1 cellular context compared by ENCODE assay signal in the genomic region with DNA sequence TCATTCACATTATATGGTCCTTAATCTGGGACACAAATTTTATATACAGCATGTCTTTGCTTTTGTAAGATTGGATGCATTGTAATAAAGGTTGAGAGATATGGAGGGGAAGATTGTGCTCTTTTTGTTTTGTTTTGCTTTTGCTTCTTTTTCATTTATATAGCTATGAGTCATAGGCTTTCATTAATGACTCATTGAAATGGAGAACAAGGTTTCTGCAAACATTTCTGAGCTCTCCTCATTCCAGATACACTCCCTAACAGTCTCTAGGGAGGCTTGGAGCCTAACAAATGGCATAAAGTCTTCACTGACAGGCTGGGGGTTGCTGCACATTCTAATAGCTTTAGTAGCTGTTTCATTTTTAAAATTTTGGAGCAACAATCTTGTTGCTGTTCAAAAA.
A peak's percentile ranks its signal among the peaks of the same experiment; 100 is the strongest.
TF ChIP-seq lines count a peak whose summit lies in the region.

No MANE protein-coding gene starts in this region.

TF ChIP-seq in HCT116, 20 proteins besides CTCF, POLR2A, EP300 and RAD21 (continued from another document):
- TF ChIP-seq TCF7L2 (IDR thresholded peaks at IDR 0.05; ENCODE audit: borderline replicate concordance, extremely low read depth, insufficient read depth, insufficient read length): no peak
- TF ChIP-seq SRF (IDR thresholded peaks at IDR 0.05; ENCODE audit: low read depth): no peak
- TF ChIP-seq EGR1 (IDR thresholded peaks at IDR 0.05; ENCODE audit: low read depth): no peak
- TF ChIP-seq, protein P1, sequence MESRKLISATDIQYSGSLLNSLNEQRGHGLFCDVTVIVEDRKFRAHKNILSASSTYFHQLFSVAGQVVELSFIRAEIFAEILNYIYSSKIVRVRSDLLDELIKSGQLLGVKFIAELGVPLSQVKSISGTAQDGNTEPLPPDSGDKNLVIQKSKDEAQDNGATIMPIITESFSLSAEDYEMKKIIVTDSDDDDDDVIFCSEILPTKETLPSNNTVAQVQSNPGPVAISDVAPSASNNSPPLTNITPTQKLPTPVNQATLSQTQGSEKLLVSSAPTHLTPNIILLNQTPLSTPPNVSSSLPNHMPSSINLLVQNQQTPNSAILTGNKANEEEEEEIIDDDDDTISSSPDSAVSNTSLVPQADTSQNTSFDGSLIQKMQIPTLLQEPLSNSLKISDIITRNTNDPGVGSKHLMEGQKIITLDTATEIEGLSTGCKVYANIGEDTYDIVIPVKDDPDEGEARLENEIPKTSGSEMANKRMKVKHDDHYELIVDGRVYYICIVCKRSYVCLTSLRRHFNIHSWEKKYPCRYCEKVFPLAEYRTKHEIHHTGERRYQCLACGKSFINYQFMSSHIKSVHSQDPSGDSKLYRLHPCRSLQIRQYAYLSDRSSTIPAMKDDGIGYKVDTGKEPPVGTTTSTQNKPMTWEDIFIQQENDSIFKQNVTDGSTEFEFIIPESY (IDR thresholded peaks at IDR 0.05; ENCODE audit: extremely low read depth, insufficient replicate concordance, low read length): no peak
- TF ChIP-seq POLR2AphosphoS5 (IDR thresholded peaks at IDR 0.05; ENCODE audit: low read depth, low read length): no peak
- no peak for TF ChIP-seq SIN3A (IDR thresholded peaks at IDR 0.05; ENCODE audit: low read depth)
- peak; percentile 81 for TF ChIP-seq JUND (IDR thresholded peaks at IDR 0.05)
- no peak for TF ChIP-seq YY1 (IDR thresholded peaks at IDR 0.05; ENCODE audit: extremely low read depth, insufficient replicate concordance, low read depth, low read length)
- no peak for TF ChIP-seq ELF1 (IDR thresholded peaks at IDR 0.05; ENCODE audit: borderline replicate concordance, low read depth)
- no peak for TF ChIP-seq CBX3 (IDR thresholded peaks at IDR 0.05; ENCODE audit: low read depth)
- TF ChIP-seq, protein P2, sequence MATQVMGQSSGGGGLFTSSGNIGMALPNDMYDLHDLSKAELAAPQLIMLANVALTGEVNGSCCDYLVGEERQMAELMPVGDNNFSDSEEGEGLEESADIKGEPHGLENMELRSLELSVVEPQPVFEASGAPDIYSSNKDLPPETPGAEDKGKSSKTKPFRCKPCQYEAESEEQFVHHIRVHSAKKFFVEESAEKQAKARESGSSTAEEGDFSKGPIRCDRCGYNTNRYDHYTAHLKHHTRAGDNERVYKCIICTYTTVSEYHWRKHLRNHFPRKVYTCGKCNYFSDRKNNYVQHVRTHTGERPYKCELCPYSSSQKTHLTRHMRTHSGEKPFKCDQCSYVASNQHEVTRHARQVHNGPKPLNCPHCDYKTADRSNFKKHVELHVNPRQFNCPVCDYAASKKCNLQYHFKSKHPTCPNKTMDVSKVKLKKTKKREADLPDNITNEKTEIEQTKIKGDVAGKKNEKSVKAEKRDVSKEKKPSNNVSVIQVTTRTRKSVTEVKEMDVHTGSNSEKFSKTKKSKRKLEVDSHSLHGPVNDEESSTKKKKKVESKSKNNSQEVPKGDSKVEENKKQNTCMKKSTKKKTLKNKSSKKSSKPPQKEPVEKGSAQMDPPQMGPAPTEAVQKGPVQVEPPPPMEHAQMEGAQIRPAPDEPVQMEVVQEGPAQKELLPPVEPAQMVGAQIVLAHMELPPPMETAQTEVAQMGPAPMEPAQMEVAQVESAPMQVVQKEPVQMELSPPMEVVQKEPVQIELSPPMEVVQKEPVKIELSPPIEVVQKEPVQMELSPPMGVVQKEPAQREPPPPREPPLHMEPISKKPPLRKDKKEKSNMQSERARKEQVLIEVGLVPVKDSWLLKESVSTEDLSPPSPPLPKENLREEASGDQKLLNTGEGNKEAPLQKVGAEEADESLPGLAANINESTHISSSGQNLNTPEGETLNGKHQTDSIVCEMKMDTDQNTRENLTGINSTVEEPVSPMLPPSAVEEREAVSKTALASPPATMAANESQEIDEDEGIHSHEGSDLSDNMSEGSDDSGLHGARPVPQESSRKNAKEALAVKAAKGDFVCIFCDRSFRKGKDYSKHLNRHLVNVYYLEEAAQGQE (IDR thresholded peaks at IDR 0.05; ENCODE audit: low read depth): no peak
- TF ChIP-seq ZNF274 (IDR thresholded peaks at IDR 0.05; ENCODE audit: low read depth, low read length): no peak
- TF ChIP-seq ZFX (IDR thresholded peaks at IDR 0.05): no peak
- peak; percentile 93 for TF ChIP-seq FOSL1 (IDR thresholded peaks at IDR 0.05; ENCODE audit: low read depth)
- peak; percentile 38 for TF ChIP-seq CEBPB (IDR thresholded peaks at IDR 0.05; ENCODE audit: low read depth)
- TF ChIP-seq, protein P3, sequence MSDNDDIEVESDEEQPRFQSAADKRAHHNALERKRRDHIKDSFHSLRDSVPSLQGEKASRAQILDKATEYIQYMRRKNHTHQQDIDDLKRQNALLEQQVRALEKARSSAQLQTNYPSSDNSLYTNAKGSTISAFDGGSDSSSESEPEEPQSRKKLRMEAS (IDR thresholded peaks at IDR 0.05): no peak
